ENCODE assay signal across 1 cellular context in genomic region chr12:122827258-122827657, GRCh38.
TF ChIP-seq lines count a peak whose summit lies in the region.

No MANE protein-coding gene starts in this region.

TF ChIP-seq in HepG2, 621 proteins besides CTCF, POLR2A, EP300 and RAD21:
- no peak for TF ChIP-seq SMC3 (IDR thresholded peaks at IDR 0.05; ENCODE audit: low read length)
- no peak for TF ChIP-seq RFXAP (CRISPR knock-in tag; IDR thresholded peaks at IDR 0.05; ENCODE audit: borderline replicate concordance)
- no peak for TF ChIP-seq ZNF775 (CRISPR knock-in tag; IDR thresholded peaks at IDR 0.05; ENCODE audit: borderline replicate concordance)
- TF ChIP-seq GABPA (IDR thresholded peaks at IDR 0.05; ENCODE audit: low read depth, low read length), result no peak
- no peak for TF ChIP-seq GABPA (CRISPR knock-in tag; IDR thresholded peaks at IDR 0.05; ENCODE audit: low read depth)
- no peak for TF ChIP-seq ZNF839 (CRISPR knock-in tag; IDR thresholded peaks at IDR 0.05; ENCODE audit: borderline replicate concordance)
- TF ChIP-seq SOX5 (CRISPR knock-in tag; IDR thresholded peaks at IDR 0.05; ENCODE audit: borderline replicate concordance), result no peak
- no peak for TF ChIP-seq ATRX (CRISPR knock-in tag; IDR thresholded peaks at IDR 0.05; ENCODE audit: borderline replicate concordance)
- no peak for TF ChIP-seq ATF6 (CRISPR knock-in tag; conservative IDR thresholded peaks at IDR 0.05)
- no peak for TF ChIP-seq NCOA2 (CRISPR knock-in tag; IDR thresholded peaks at IDR 0.05)
- no peak for TF ChIP-seq EED (CRISPR knock-in tag; IDR thresholded peaks at IDR 0.05)
- TF ChIP-seq ZNF367 (CRISPR knock-in tag; IDR thresholded peaks at IDR 0.05; ENCODE audit: borderline replicate concordance), result no peak
